Comparison of ENCODE assay signal across 1 cellular context in genomic region chr1:227429447-227430359, GRCh38.
TF ChIP-seq lines count a peak whose summit lies in the region.

No MANE protein-coding gene starts in this region.

TF ChIP-seq in K562, 482 proteins besides CTCF, POLR2A, EP300 and RAD21 (continued from another document):
- TF ChIP-seq ARID1B (IDR thresholded peaks at IDR 0.05) (peak; percentile 74), PHF21A (IDR thresholded peaks at IDR 0.05; ENCODE audit: borderline replicate concordance, low read depth) (no peak), MECOM (CRISPR knock-in tag; IDR thresholded peaks at IDR 0.05) (0 out of 2 replicates have a peak, but pooled peaks have one; percentile 11), RBBP5 (IDR thresholded peaks at IDR 0.05; ENCODE audit: borderline replicate concordance, insufficient read depth, low read length, poor library complexity, severe bottlenecking) (peak; percentile 4), MEF2A (IDR thresholded peaks at IDR 0.05; ENCODE audit: control insufficient read depth, low read depth, low read length) (peak; percentile 3; the same call in 1 of the 2 replicates), STAT5B (CRISPR knock-in tag; IDR thresholded peaks at IDR 0.05) (no peak), ZNF639 (CRISPR knock-in tag; conservative IDR thresholded peaks at IDR 0.05 in 1 of 2, IDR thresholded peaks at IDR 0.05 in 1 of 2) (peak in 1 of 2 experiments; percentile 1; a peak in 1 of 4 replicates), VEZF1 (CRISPR knock-in tag; IDR thresholded peaks at IDR 0.05) (peak; percentile 33; the same call in 1 of the 2 replicates), FOXA3 (CRISPR knock-in tag; conservative IDR thresholded peaks at IDR 0.05 in 1 of 2, IDR thresholded peaks at IDR 0.05 in 1 of 2) (peak in 1 of 2 experiments; percentile 47; a peak in 1 of 4 replicates), NR2C1 (IDR thresholded peaks at IDR 0.05) (no peak), NR2C1 (tag; IDR thresholded peaks at IDR 0.05) (0 out of 2 replicates have a peak, but pooled peaks have one; percentile 15), ZEB2 (IDR thresholded peaks at IDR 0.05) (0 out of 2 replicates have a peak, but pooled peaks have one; percentile 20), KLF10 (CRISPR knock-in tag; IDR thresholded peaks at IDR 0.05) (no peak), TAL1 (IDR thresholded peaks at IDR 0.05) (peak; percentile 58), GATA2 (CRISPR knock-in tag; IDR thresholded peaks at IDR 0.05) (peak; percentile 32; the same call in 1 of the 2 replicates), SLC30A9 (CRISPR knock-in tag; IDR thresholded peaks at IDR 0.05) (no peak), CBFA2T2 (conservative IDR thresholded peaks at IDR 0.05) (peak; percentile 61; the same call in 1 of the 2 replicates), ZNF717 (CRISPR knock-in tag; IDR thresholded peaks at IDR 0.05) (no peak), CHAMP1 (IDR thresholded peaks at IDR 0.05) (no peak), PKNOX1 (IDR thresholded peaks at IDR 0.05) (peak; percentile 60), MEF2D (tag; conservative IDR thresholded peaks at IDR 0.05; ENCODE audit: low read depth) (0 out of 2 replicates have a peak, but pooled peaks have one; percentile 15), TCF3 (CRISPR knock-in tag; IDR thresholded peaks at IDR 0.05) (peak; percentile 80), TEAD4 (IDR thresholded peaks at IDR 0.05; ENCODE audit: low read length) (peak; percentile 43), TEAD4 (CRISPR knock-in tag; IDR thresholded peaks at IDR 0.05; ENCODE audit: borderline replicate concordance) (no peak), TEAD2 (tag; IDR thresholded peaks at IDR 0.05) (0 out of 2 replicates have a peak, but pooled peaks have one; percentile 15), SOX6 (IDR thresholded peaks at IDR 0.05) (0 out of 2 replicates have a peak, but pooled peaks have one; percentile 35), SMARCC2 (IDR thresholded peaks at IDR 0.05; ENCODE audit: low read depth) (peak; percentile 43; the same call in 1 of the 2 replicates), ID3 (CRISPR knock-in tag; IDR thresholded peaks at IDR 0.05) (no peak), ID3 (tag; IDR thresholded peaks at IDR 0.05) (peak; percentile 46; the same call in 1 of the 2 replicates), FOSL1 (tag; conservative IDR thresholded peaks at IDR 0.05) (peak; percentile 82), CBFA2T3 (IDR thresholded peaks at IDR 0.05) (peak; percentile 73), FOXP4 (CRISPR knock-in tag; IDR thresholded peaks at IDR 0.05; ENCODE audit: borderline replicate concordance) (0 out of 2 replicates have a peak, but pooled peaks have one; percentile 16), EHMT2 (IDR thresholded peaks at IDR 0.05) (peak; percentile 23; the same call in 1 of the 2 replicates), ZNF592 (IDR thresholded peaks at IDR 0.05) (0 out of 2 replicates have a peak, but pooled peaks have one; percentile 22), JUND (IDR thresholded peaks at IDR 0.05; ENCODE audit: borderline replicate concordance, low read depth, low read length) (peak; percentile 70), JUND (tag; IDR thresholded peaks at IDR 0.05; ENCODE audit: borderline replicate concordance, low read depth, low read length) (peak; percentile 28; the same call in 1 of the 3 replicates), DPF2 (IDR thresholded peaks at IDR 0.05) (peak; percentile 25; the same call in 1 of the 2 replicates), L3MBTL2 (IDR thresholded peaks at IDR 0.05) (peak; percentile 41; the same call in 1 of the 2 replicates), HBP1 (CRISPR knock-in tag; IDR thresholded peaks at IDR 0.05) (no peak), SMARCA4 (IDR thresholded peaks at IDR 0.05) (peak; percentile 55; the same call in 1 of the 2 replicates), MYC (IDR thresholded peaks at IDR 0.05; ENCODE audit: low read depth, low read length) (0 out of 2 replicates have a peak, but pooled peaks have one; percentile 17), MYC (CRISPR knock-in tag; IDR thresholded peaks at IDR 0.05; ENCODE audit: borderline replicate concordance, low read depth) (no peak), ZBTB8A (IDR thresholded peaks at IDR 0.05; ENCODE audit: partially characterized antibody) (no peak), PHF8 (IDR thresholded peaks at IDR 0.05; ENCODE audit: borderline replicate concordance, low read length) (no peak), HEY1 (CRISPR knock-in tag; IDR thresholded peaks at IDR 0.05; ENCODE audit: borderline replicate concordance) (0 out of 2 replicates have a peak, but pooled peaks have one; percentile 50), NCOR1 (IDR thresholded peaks at IDR 0.05) (0 out of 2 replicates have a peak, but pooled peaks have one; percentile 21), ZNF175 (CRISPR knock-in tag; IDR thresholded peaks at IDR 0.05; ENCODE audit: low read depth) (peak; percentile 48; the same call in 1 of the 2 replicates)
